In genomic region chr4:102780476-102781144, GRCh38 we compare ENCODE assay signal across 13 cellular contexts. TPM values are rescaled to one million over a fixed set of nuclear protein-coding genes. Genes with fewer than 3 reads are reported as not detected.
DNase-seq lines count a peak whose midpoint lies in the region; ATAC-seq and TF ChIP-seq lines count a peak whose summit lies in the region.
"Had no signal": no experiment of that assay in that cellular context is flagged by ENCODE, and none has a peak within 500 bp of the region (broad histone marks: within the 10 kb centered on the region; RNA-seq: fewer than 3 reads in every experiment).

No MANE protein-coding gene starts in this region.

- TF ChIP-seq POLR2A in suprapubic skin (IDR thresholded peaks at IDR 0.05) = no peak

- no peaks in the 10 kb centered on the region for H3K27me3 ChIP-seq in psoas muscle (ENCODE audit: insufficient read depth in 3 of 3, low read length in 2 of 3)
- H3K27me3 ChIP-seq in effector memory CD4-positive, alpha-beta T cell (replicated peaks; ENCODE audit: control insufficient read depth, insufficient read depth, low read length, poor library complexity, severe bottlenecking) = no peaks in the 10 kb centered on the region
- H3K27me3 ChIP-seq in suprapubic skin = no peaks in the 10 kb centered on the region
- H3K27me3 ChIP-seq: Peyer's patch had no signal

- TF ChIP-seq CTCF in choroid plexus epithelial cell (conservative IDR thresholded peaks at IDR 0.05; ENCODE audit: low read depth, low read length) = no peak
- TF ChIP-seq CTCF in psoas muscle (IDR thresholded peaks at IDR 0.05) = no peak
- no peak for TF ChIP-seq CTCF in suprapubic skin (IDR thresholded peaks at IDR 0.05)

- no peaks in the 10 kb centered on the region for H3K9me3 ChIP-seq in psoas muscle
- H3K9me3 ChIP-seq in effector memory CD4-positive, alpha-beta T cell (ENCODE audit: control insufficient read depth, low read length) = no peaks in the 10 kb centered on the region
- H3K9me3 ChIP-seq in suprapubic skin = no peaks in the 10 kb centered on the region
- H3K9me3 ChIP-seq: left ventricle myocardium inferior, Peyer's patch had no signal

- H3K36me3 ChIP-seq in psoas muscle (ENCODE audit: insufficient read depth in 1 of 2, low read depth in 1 of 2) (no peaks in the 10 kb centered on the region), suprapubic skin (no peaks in the 10 kb centered on the region)
- no peaks in the 10 kb centered on the region for H3K36me3 ChIP-seq in effector memory CD4-positive, alpha-beta T cell (ENCODE audit: control insufficient read depth, insufficient read depth, low read length)
- H3K36me3 ChIP-seq: left ventricle myocardium inferior, Peyer's patch had no signal

- no peak for TF ChIP-seq EP300 in suprapubic skin (IDR thresholded peaks at IDR 0.05)

- 80 to 85% (median 85%) methylated on average over 5 of the region's 5 CpGs for WGBS in psoas muscle, 3 donors
- WGBS in suprapubic skin = 84% methylated on average over 5 of the region's 5 CpGs

- H3K4me3 ChIP-seq in choroid plexus epithelial cell (ENCODE audit: low read depth, low read length) (no peak overlapping the region), psoas muscle (no peak overlapping the region), suprapubic skin (no peak overlapping the region)
- no peak overlapping the region for H3K4me3 ChIP-seq in effector memory CD4-positive, alpha-beta T cell (ENCODE audit: insufficient read depth, low read depth, low read length, poor library complexity, severe bottlenecking)
- H3K4me3 ChIP-seq: coronary artery, left ventricle myocardium inferior, Peyer's patch had no signal

- intact Hi-C loops in psoas muscle (cut with DNase I) = no loop called here

- H3K27ac ChIP-seq in psoas muscle = no peak overlapping the region
- no peak overlapping the region for H3K27ac ChIP-seq in effector memory CD4-positive, alpha-beta T cell (ENCODE audit: insufficient read depth, low read length, poor library complexity, severe bottlenecking)
- H3K27ac ChIP-seq in suprapubic skin = no peak overlapping the region
- H3K27ac ChIP-seq: coronary artery, left ventricle myocardium inferior, Peyer's patch had no signal

- no peaks in the 10 kb centered on the region for H3K4me1 ChIP-seq in psoas muscle
- no peaks in the 10 kb centered on the region for H3K4me1 ChIP-seq in effector memory CD4-positive, alpha-beta T cell (ENCODE audit: control insufficient read depth, insufficient read depth, low read length, poor library complexity, severe bottlenecking)
- H3K4me1 ChIP-seq in suprapubic skin = no peaks in the 10 kb centered on the region
- H3K4me1 ChIP-seq: left ventricle myocardium inferior had no signal

- DNase-seq in NCI-H82 (lab: John Stamatoyannopoulos, UW) (peak; percentile 7), NCI-H82 treated with DMSO at 0.1 percent for 48 hours (lab: John Stamatoyannopoulos, UW; ENCODE audit: unreplicated experiment) (no peak), choroid plexus epithelial cell (ENCODE audit: low read depth) (peak; percentile 39), psoas muscle (no peak), suprapubic skin (ENCODE audit: low spot score in 2 of 2) (no peak)
- DNase-seq in effector memory CD4-positive, alpha-beta T cell = no peak
- DNase-seq: activated CD8-positive, alpha-beta memory T cell treated with anti-CD3 and anti-CD28 coated beads, Interleukin-2, amount 50 U/mL, for 4 hours; H7; left ventricle myocardium inferior; Peyer's patch had no signal

- peak; percentile 46 for ATAC-seq in HG03039 (IDR thresholded peaks at IDR 0.05; ENCODE audit: unreplicated experiment)
- peak; percentile 62 to 81 (median 68) for ATAC-seq in psoas muscle
- ATAC-seq in SK-N-SH treated with all-trans-retinoic acid at 6 μM for 48 hours = no peak

TF ChIP-seq in SK-N-SH treated with all-trans-retinoic acid at 6 μM for 48 hours, 23 proteins besides CTCF, POLR2A, EP300 and RAD21:
- TF ChIP-seq TOX (CRISPR knock-in tag; IDR thresholded peaks at IDR 0.05; ENCODE audit: borderline replicate concordance) (no peak), CSRNP3 (CRISPR knock-in tag; IDR thresholded peaks at IDR 0.05) (no peak), PPARA (CRISPR knock-in tag; IDR thresholded peaks at IDR 0.05; ENCODE audit: borderline replicate concordance) (no peak), RARB (CRISPR knock-in tag; IDR thresholded peaks at IDR 0.05) (no peak), OSR1 (CRISPR knock-in tag; IDR thresholded peaks at IDR 0.05) (no peak), POU6F1 (CRISPR knock-in tag; IDR thresholded peaks at IDR 0.05; ENCODE audit: borderline replicate concordance, low read depth) (no peak), ZFP30 (CRISPR knock-in tag; IDR thresholded peaks at IDR 0.05) (no peak), ZNF8 (CRISPR knock-in tag; IDR thresholded peaks at IDR 0.05) (no peak), TCF4 (CRISPR knock-in tag; IDR thresholded peaks at IDR 0.05; ENCODE audit: borderline replicate concordance) (no peak), ZFP3 (CRISPR knock-in tag; IDR thresholded peaks at IDR 0.05) (no peak), ARNTL (CRISPR knock-in tag; IDR thresholded peaks at IDR 0.05; ENCODE audit: borderline replicate concordance, low read depth) (no peak), BACH2 (CRISPR knock-in tag; IDR thresholded peaks at IDR 0.05; ENCODE audit: borderline replicate concordance) (no peak), CSDC2 (CRISPR knock-in tag; IDR thresholded peaks at IDR 0.05) (no peak), SNAI2 (CRISPR knock-in tag; IDR thresholded peaks at IDR 0.05) (no peak), ZNF70 (CRISPR knock-in tag; IDR thresholded peaks at IDR 0.05) (no peak), ZC3H10 (CRISPR knock-in tag; IDR thresholded peaks at IDR 0.05) (no peak), PATZ1 (CRISPR knock-in tag; IDR thresholded peaks at IDR 0.05; ENCODE audit: borderline replicate concordance) (no peak), ISL1 (CRISPR knock-in tag; IDR thresholded peaks at IDR 0.05) (no peak)

RNA-seq across cellular contexts. Expression of gene MANBA, which starts 19.8 kb away (rescaled TPM):
- total RNA-seq in psoas muscle (10 to 100 TPM in 2 of 4 donors, 1 to 10 TPM in 2; 3.5 to 11.9 (median 8.2) TPM), suprapubic skin (10 to 100 TPM; 11.0 to 36.1 (median 21.1) TPM)
- 1 to 10 TPM; 3.1 to 4.8 (median 4.2) TPM for polyA plus RNA-seq in psoas muscle

RNA-seq across cellular contexts. Expression of gene UBE2D3, which starts 46.7 kb away (rescaled TPM):
- total RNA-seq in psoas muscle = 100 to 1,000 TPM; 221 to 367 (median 346) TPM
- polyA plus RNA-seq in psoas muscle = 100 to 1,000 TPM; 239 to 629 (median 498) TPM
- total RNA-seq in suprapubic skin = 100 to 1,000 TPM; 436 to 523 (median 488) TPM

Comparison
In these comparisons a context has a peak if more than half of its experiments do, and no peak if none do; other contexts are left out.
1. DNase-seq: peak in NCI-H82 (single experiment) and choroid plexus epithelial cell (single experiment); none in NCI-H82 treated with DMSO at 0.1 percent for 48 hours (single experiment), psoas muscle (0 of 2), effector memory CD4-positive, alpha-beta T cell (0 of 3) and suprapubic skin (0 of 2).